14 cellular contexts compared by ENCODE assay signal in the genomic region with DNA sequence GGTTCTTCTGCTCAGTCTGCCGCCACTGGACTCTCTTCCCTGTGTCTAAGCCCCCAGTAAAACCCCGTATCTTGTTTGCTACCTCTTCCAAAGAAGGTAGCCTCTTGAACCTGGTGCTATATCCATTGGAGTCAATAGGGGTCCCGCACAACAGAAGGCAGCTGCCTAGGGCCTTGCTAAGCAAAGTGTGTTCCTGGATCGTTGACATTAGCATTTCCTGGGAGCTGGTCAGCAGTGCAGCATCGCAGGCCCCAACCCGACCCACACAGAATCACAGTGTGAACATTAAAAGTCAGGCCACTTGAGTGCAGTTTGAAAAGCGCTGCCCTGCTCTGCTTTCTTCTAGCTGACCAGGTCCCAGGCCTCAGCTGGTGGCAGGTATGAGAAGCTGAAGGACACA. TPM values are rescaled to one million over a fixed set of nuclear protein-coding genes. Genes with fewer than 3 reads are reported as not detected.
A peak's percentile ranks its signal among the peaks of the same experiment; 100 is the strongest.
DNase-seq lines count a peak whose midpoint lies in the region; ATAC-seq and TF ChIP-seq lines count a peak whose summit lies in the region.
"Had no signal": no experiment of that assay in that cellular context is flagged by ENCODE, and none has a peak within 500 bp of the region (broad histone marks: within the 10 kb centered on the region; RNA-seq: fewer than 3 reads in every experiment).

No MANE protein-coding gene starts in this region.

- H3K9me3 Mint-ChIP-seq in activated CD4-positive, alpha-beta T cell treated with anti-CD3 and anti-CD28 coated beads for 36 hours (ENCODE audit: low read depth), result peaks cover 2% of the 10 kb centered on the region
- H3K9me3 Mint-ChIP-seq in natural killer cell treated with Interleukin-12 subunit alpha and Interleukin-12 subunit beta and Interleukin-15 and Interleukin-18, amount 100 ng/mL, for 72 hours, result no peaks in the 10 kb centered on the region
- H3K9me3 Mint-ChIP-seq: naive B cell had no signal

- H3K36me3 Mint-ChIP-seq in activated CD4-positive, alpha-beta T cell treated with anti-CD3 and anti-CD28 coated beads for 36 hours (ENCODE audit: low read depth), result peaks cover 3% of the 10 kb centered on the region
- H3K36me3 Mint-ChIP-seq in natural killer cell treated with Interleukin-12 subunit alpha and Interleukin-12 subunit beta and Interleukin-15 and Interleukin-18, amount 100 ng/mL, for 72 hours, result peaks cover 6% of the 10 kb centered on the region
- H3K36me3 Mint-ChIP-seq: naive B cell had no signal

- no peak overlapping the region for H3K4me3 Mint-ChIP-seq in activated CD4-positive, alpha-beta T cell treated with anti-CD3 and anti-CD28 coated beads for 36 hours
- H3K4me3 Mint-ChIP-seq in natural killer cell treated with Interleukin-12 subunit alpha and Interleukin-12 subunit beta and Interleukin-15 and Interleukin-18, amount 100 ng/mL, for 72 hours, result peak overlapping the region; percentile 4

- intact Hi-C loops in activated CD4-positive, alpha-beta T cell treated with anti-CD3 and anti-CD28 coated beads for 36 hours (cut with DNase I, micrococcal nuclease), result no loop called here

- POLR2A ChIA-PET in activated CD4-positive, alpha-beta T cell treated with anti-CD3 and anti-CD28 coated beads for 36 hours (lab: Charles Lee), result interaction anchor here (0.6 kb wide), 1 partner anchor 89 kb away, joined by 4 read pairs; no protein-coding TSS in a partner anchor

- H3K27ac Mint-ChIP-seq in activated CD4-positive, alpha-beta T cell treated with anti-CD3 and anti-CD28 coated beads for 36 hours, result peak overlapping the region; percentile 25
- H3K27ac Mint-ChIP-seq in natural killer cell treated with Interleukin-12 subunit alpha and Interleukin-12 subunit beta and Interleukin-15 and Interleukin-18, amount 100 ng/mL, for 72 hours, result peak overlapping the region; percentile 40 to 88

- CTCF ChIA-PET in activated CD4-positive, alpha-beta T cell treated with anti-CD3 and anti-CD28 coated beads for 36 hours (lab: Charles Lee), result interaction anchor here (2.0 to 3.3 kb wide), 2 partner anchors 11 to 34 kb away, joined by 11 to 20 read pairs; no protein-coding TSS in a partner anchor

- no peaks in the 10 kb centered on the region for H3K27me3 Mint-ChIP-seq in activated CD4-positive, alpha-beta T cell treated with anti-CD3 and anti-CD28 coated beads for 36 hours
- H3K27me3 Mint-ChIP-seq in natural killer cell treated with Interleukin-12 subunit alpha and Interleukin-12 subunit beta and Interleukin-15 and Interleukin-18, amount 100 ng/mL, for 72 hours, result no peaks in the 10 kb centered on the region
- H3K27me3 Mint-ChIP-seq: naive B cell had no signal

- TF ChIP-seq CTCF in GM12873 (IDR thresholded peaks at IDR 0.05; ENCODE audit: insufficient read depth, low read depth, low read length, missing control alignments) (peak; percentile 21), VCaP (conservative IDR thresholded peaks at IDR 0.05) (0 out of 2 replicates have a peak, but pooled peaks have one; percentile 8)

- H3K4me1 Mint-ChIP-seq in activated CD4-positive, alpha-beta T cell treated with anti-CD3 and anti-CD28 coated beads for 36 hours, result peaks cover 82% of the 10 kb centered on the region
- H3K4me1 Mint-ChIP-seq in natural killer cell treated with Interleukin-12 subunit alpha and Interleukin-12 subunit beta and Interleukin-15 and Interleukin-18, amount 100 ng/mL, for 72 hours (ENCODE audit: low read depth in 2 of 2), result peaks cover 59 to 64% of the 10 kb centered on the region in 2 donors

- no peak for ATAC-seq in activated CD4-positive, alpha-beta T cell treated with anti-CD3 and anti-CD28 coated beads for 36 hours
- no peak for ATAC-seq in natural killer cell treated with Interleukin-12 subunit alpha and Interleukin-12 subunit beta and Interleukin-15 and Interleukin-18, amount 100 ng/mL, for 72 hours
- ATAC-seq: foreskin keratinocyte had no signal

- H3K27ac ChIP-seq in VCaP, result peak overlapping the region; percentile 24; the same call in 1 of the 2 replicates
- H3K27ac ChIP-seq: foreskin keratinocyte, vagina had no signal

- DNase-seq in activated CD4-positive, alpha-beta T cell treated with anti-CD3 and anti-CD28 coated beads for 36 hours, result no peak
- no peak for DNase-seq in activated CD4-positive, alpha-beta T cell treated with anti-CD3 and anti-CD28 coated beads, Interleukin-2, amount 50 U/mL, for 4 hours
- DNase-seq in natural killer cell treated with Interleukin-12 subunit alpha and Interleukin-12 subunit beta and Interleukin-15 and Interleukin-18, amount 100 ng/mL, for 72 hours (ENCODE audit: low spot score), result peak; percentile 25
- DNase-seq in NCI-H1417 treated with DMSO at 0.1 percent for 48 hours (lab: John Stamatoyannopoulos, UW) (no peak), NOMO-1 (lab: John Stamatoyannopoulos, UW; ENCODE audit: unreplicated experiment in 2 of 2) (no peak), 8988T (no peak)
- DNase-seq: foreskin keratinocyte, GDM1, naive B cell, NCI-H1092, NCI-H510A treated with DMSO at 0.1 percent for 48 hours had no signal

RNA-seq across cellular contexts. Expression of a gene that starts 2.9 kb away (rescaled TPM):
- total RNA-seq in activated CD4-positive, alpha-beta T cell treated with anti-CD3 and anti-CD28 coated beads for 36 hours, result 10 to 100 TPM; 33.8 to 37.8 TPM
- 10 to 100 TPM; 31.9 to 42.7 TPM for total RNA-seq in natural killer cell treated with Interleukin-12 subunit alpha and Interleukin-12 subunit beta and Interleukin-15 and Interleukin-18, amount 100 ng/mL, for 72 hours
